In genomic region chr7:131139462-131139861, GRCh38 we compare ENCODE assay signal across 31 cellular contexts.
"Had no signal": no experiment of that assay in that cellular context is flagged by ENCODE, and none has a peak within 500 bp of the region (broad histone marks: within the 10 kb centered on the region; RNA-seq: fewer than 3 reads in every experiment).

No MANE protein-coding gene starts in this region.

- H3K4me2 ChIP-seq: KMS-11, PC-9 had no signal

- H3K27ac ChIP-seq: KMS-11, PC-9, RWPE1, SJCRH30, SK-N-MC had no signal

- DNase-seq: Karpas-422, KBM-7, MM.1S, MV-4-11, NCI-H1092, NCI-H1105, NCI-H1417 treated with DMSO at 0.1 percent for 48 hours, NCI-H1436 treated with DMSO at 0.1 percent for 48 hours, NCI-H1694 treated with DMSO at 0.1 percent for 48 hours, NCI-H187 treated with DMSO at 0.1 percent for 48 hours, NCI-H2029, NCI-H2081, NCI-H2171 treated with DMSO at 0.1 percent for 48 hours, NCI-H2227 treated with DMSO at 0.1 percent for 48 hours, NCI-H345, NCI-H446, NCI-H510A treated with DMSO at 0.1 percent for 48 hours, NCI-H524 treated with DMSO at 0.1 percent for 48 hours, NCI-H526 treated with DMSO at 0.1 percent for 48 hours, NCI-H774, PC-9, SHP77, SIG-M5, SJCRH30 had no signal

- H3K4me3 ChIP-seq: PC-9, SJCRH30, SK-N-MC had no signal

- H3K36me3 ChIP-seq: SJCRH30 had no signal

- FAIRE-seq: RCC 7860 had no signal

- H3K9me3 ChIP-seq: SJCRH30 had no signal

- ATAC-seq: Panc1, Right ventricle myocardium inferior, SK-N-SH treated with all-trans-retinoic acid at 6 μM for 48 hours had no signal

- H3K9ac ChIP-seq: KMS-11 had no signal

- H3K4me1 ChIP-seq: SJCRH30 had no signal

- H3K27me3 ChIP-seq: SJCRH30 had no signal

- H2AFZ ChIP-seq: PC-9 had no signal
